ENCODE assay signal across 1 cellular context in genomic region chr12:107864727-107865126, GRCh38.
TF ChIP-seq lines count a peak whose summit lies in the region.

No MANE protein-coding gene starts in this region.

TF ChIP-seq in HepG2, 621 proteins besides CTCF, POLR2A, EP300 and RAD21:
- TF ChIP-seq MAFF (IDR thresholded peaks at IDR 0.05; ENCODE audit: low read depth, low read length) (peak; percentile 81), MAFK (conservative IDR thresholded peaks at IDR 0.05 in 1 of 2, IDR thresholded peaks at IDR 0.05 in 1 of 2; ENCODE audit: low read length in 2 of 2) (peak; percentile 72 to 84)
